8 cellular contexts compared by ENCODE assay signal in genomic region chr14:74571901-74572828, GRCh38. TPM values are rescaled to one million over a fixed set of nuclear protein-coding genes. Genes with fewer than 3 reads are reported as not detected.
DNase-seq lines count a peak whose midpoint lies in the region; ATAC-seq and TF ChIP-seq lines count a peak whose summit lies in the region.

No MANE protein-coding gene starts in this region.

- 41 to 50% (median 48%) methylated on average over 13 of the region's 13 CpGs for WGBS in adrenal gland, 4 donors

- peak overlapping the region; percentile 11 to 53 (median 47) for H3K9ac ChIP-seq in subcutaneous abdominal adipose tissue (ENCODE audit: low read length in 5 of 5)

- H3K4me3 ChIP-seq in adrenal gland (peak overlapping the region in 1 of 4 donors; percentile 13), subcutaneous abdominal adipose tissue (ENCODE audit: low read depth in 1 of 5, low read length in 5 of 5) (peak overlapping the region in 4 of 5 donors; percentile 12 to 34 (median 32))

- intact Hi-C loops in adrenal gland (cut with DNase I), result no loop called here

- no peak for TF ChIP-seq CTCF in adrenal gland (IDR thresholded peaks at IDR 0.05)

- no peak for TF ChIP-seq POLR2A in adrenal gland (IDR thresholded peaks at IDR 0.05)

- no peak for ATAC-seq in GM21515 (IDR thresholded peaks at IDR 0.05; ENCODE audit: unreplicated experiment)

- H3K4me1 ChIP-seq in adrenal gland (replicated peaks in 1 of 2) (peaks cover 15 to 34% of the 10 kb centered on the region in 2 donors), subcutaneous abdominal adipose tissue (ENCODE audit: control insufficient read depth in 5 of 5, insufficient read depth in 5 of 5, low read length in 5 of 5) (peaks cover 14 to 90% (median 56%) of the 10 kb centered on the region in 5 donors)

- H3K27ac ChIP-seq in adrenal gland, result peak overlapping the region in 4 of 5 donors; percentile 57 to 90 (median 64)
- peak overlapping the region; percentile 79 for H3K27ac ChIP-seq in subcutaneous abdominal adipose tissue (ENCODE audit: low read depth, low read length)

- no peaks in the 10 kb centered on the region for H3K27me3 ChIP-seq in adrenal gland
- no peaks in the 10 kb centered on the region for H3K27me3 ChIP-seq in subcutaneous abdominal adipose tissue (ENCODE audit: control insufficient read depth in 5 of 5, insufficient read depth in 4 of 5, low read length in 5 of 5)

- no peaks in the 10 kb centered on the region for H3K9me3 ChIP-seq in adrenal gland (replicated peaks in 1 of 3)
- H3K9me3 ChIP-seq in subcutaneous abdominal adipose tissue (ENCODE audit: control insufficient read depth in 5 of 5, low read length in 5 of 5), result no peaks in the 10 kb centered on the region

- peak; percentile 57 for DNase-seq in D341Med (ENCODE audit: low spot score)
- peak; percentile 31 for DNase-seq in NCI-H187 treated with DMSO at 0.1 percent for 48 hours (lab: John Stamatoyannopoulos, UW)
- peak in 3 of 7 donors; percentile 51 to 63 (median 54) for DNase-seq in adrenal gland
- peak; percentile 98 for DNase-seq in kidney glomerular epithelial cell (lab: John Stamatoyannopoulos, UW)
- DNase-seq in COLO668 (lab: John Stamatoyannopoulos, UW; ENCODE audit: unreplicated experiment), result no peak
- no peak for DNase-seq in activated CD8-positive, alpha-beta memory T cell treated with anti-CD3 and anti-CD28 coated beads for 24 hours

- H3K36me3 ChIP-seq in adrenal gland (replicated peaks in 1 of 2), result no peaks in the 10 kb centered on the region
- peaks cover 0 to 4% (median 0%) of the 10 kb centered on the region in 5 donors for H3K36me3 ChIP-seq in subcutaneous abdominal adipose tissue (ENCODE audit: control insufficient read depth in 5 of 5, insufficient read depth in 5 of 5, low read length in 5 of 5)

RNA-seq across cellular contexts. Expression of gene LTBP2, which starts 39.9 kb away (rescaled TPM):
- total RNA-seq in adrenal gland, result 10 to 100 TPM in 2 of 8 donors, 1 to 10 TPM in 6; 2.3 to 17.0 (median 7.3) TPM
- 1 to 10 TPM; 2.1 to 2.4 (median 2.2) TPM for polyA plus RNA-seq in adrenal gland

Comparison
In these comparisons a context has a peak if more than half of its experiments do, and no peak if none do; other contexts are left out.
1. DNase-seq: peak in D341Med (single experiment), NCI-H187 treated with DMSO at 0.1 percent for 48 hours (single experiment) and kidney glomerular epithelial cell (single experiment); none in COLO668 (single experiment) and activated CD8-positive, alpha-beta memory T cell treated with anti-CD3 and anti-CD28 coated beads for 24 hours (single experiment).